In genomic region chr5:140311011-140311467, GRCh38 we compare ENCODE assay signal across 9 cellular contexts. TPM values are rescaled to one million over a fixed set of nuclear protein-coding genes. Genes with fewer than 3 reads are reported as not detected.
DNase-seq lines count a peak whose midpoint lies in the region; ATAC-seq and TF ChIP-seq lines count a peak whose summit lies in the region.
"Had no signal": no experiment of that assay in that cellular context is flagged by ENCODE, and none has a peak within 500 bp of the region (broad histone marks: within the 10 kb centered on the region; RNA-seq: fewer than 3 reads in every experiment).

No MANE protein-coding gene starts in this region.

- H3K4me3 ChIP-seq in adipocyte (ENCODE audit: low read length) (no peak overlapping the region), gastrocnemius medialis (no peak overlapping the region)

- peak; percentile 68 for DNase-seq in H4 (ENCODE audit: low spot score)
- peak; percentile 70 for DNase-seq in adipocyte (ENCODE audit: low read depth)
- DNase-seq in left cardiac atrium, result no peak
- DNase-seq in gastrocnemius medialis, result no peak
- no peak for DNase-seq in activated naive CD4-positive, alpha-beta T cell treated with Interleukin-2 at 50 U/mL for 16 hours
- DNase-seq in NAMALWA (ENCODE audit: low spot score), result no peak
- DNase-seq in DMS53 (lab: John Stamatoyannopoulos, UW), result no peak
- no peak for DNase-seq in stimulated activated CD4-positive, alpha-beta T cell treated with anti-CD3 and anti-CD28 coated beads, Interleukin-4, amount 100 ng/mL, for 1 hour

- H3K9ac ChIP-seq in adipocyte (ENCODE audit: low read length), result no peak overlapping the region

- H3K4me1 ChIP-seq in adipocyte (ENCODE audit: control insufficient read depth, insufficient read depth, low read length) (peaks cover 24% of the 10 kb centered on the region), gastrocnemius medialis (peaks cover 25 to 28% of the 10 kb centered on the region in 2 donors)

- in situ Hi-C loops in gastrocnemius medialis (cut with MboI; ENCODE audit: low sequenced_read_pairs in 4 of 4), result no loop called here

- no peak for TF ChIP-seq CTCF in gastrocnemius medialis (IDR thresholded peaks at IDR 0.05 in 4 of 5, conservative IDR thresholded peaks at IDR 0.05 in 1 of 5)

- H3K36me3 ChIP-seq in adipocyte (ENCODE audit: control insufficient read depth, insufficient read depth, low read length, severe bottlenecking) (no peaks in the 10 kb centered on the region), gastrocnemius medialis (no peaks in the 10 kb centered on the region)

- peak; percentile 35 to 88 for ATAC-seq in left cardiac atrium
- ATAC-seq in gastrocnemius medialis, result peak; percentile 55 to 56
- ATAC-seq: left lobe of liver had no signal

- H3K9me3 ChIP-seq in adipocyte (ENCODE audit: control insufficient read depth, low read length), result no peaks in the 10 kb centered on the region
- no peaks in the 10 kb centered on the region for H3K9me3 ChIP-seq in gastrocnemius medialis

- TF ChIP-seq POLR2A in gastrocnemius medialis (IDR thresholded peaks at IDR 0.05), result no peak

- peak overlapping the region; percentile 64 to 76 (median 72) for H3K27ac ChIP-seq in gastrocnemius medialis

- intact Hi-C loops in left cardiac atrium (cut with DNase I) (no loop called here), gastrocnemius medialis (cut with DNase I; ENCODE audit: low total_unique reads) (no loop called here)

- H3K27me3 ChIP-seq in adipocyte (replicated peaks; ENCODE audit: control insufficient read depth, insufficient read depth, low read length), result no peaks in the 10 kb centered on the region
- H3K27me3 ChIP-seq in gastrocnemius medialis, result no peaks in the 10 kb centered on the region

RNA-seq across cellular contexts. Expression of gene PFDN1, which starts 8.1 kb away (rescaled TPM):
- total RNA-seq in H4 (2014; rRNA removed; shearing (Covaris generic)), result 58.8 and 77.4 TPM in 2 replicates
- total RNA-seq in left cardiac atrium (10 to 100 TPM; 49.1 to 54.7 TPM), gastrocnemius medialis (10 to 100 TPM; 47.9 to 81.0 (median 77.9) TPM)

RNA-seq across cellular contexts. Expression of gene HBEGF, which starts 35.4 kb away (rescaled TPM):
- total RNA-seq in H4 (2014; rRNA removed; shearing (Covaris generic)), result 1.3 and 1.9 TPM in 2 replicates
- 10 to 100 TPM; 12.9 to 18.3 TPM for total RNA-seq in left cardiac atrium
- 10 to 100 TPM in 3 of 4 donors, 1 to 10 TPM in 1; 5.3 to 22.2 (median 17.6) TPM for total RNA-seq in gastrocnemius medialis

RNA-seq across cellular contexts. Expression of gene SLC4A9, which starts 49.0 kb away (rescaled TPM):
- total RNA-seq in H4 (2014; rRNA removed; shearing (Covaris generic)), result not detected in 2 replicates
- total RNA-seq in left cardiac atrium, result under 1 TPM; 0.09 to 0.21 TPM
- not detected for total RNA-seq in gastrocnemius medialis

Comparison
In these comparisons a context has a peak if more than half of its experiments do, and no peak if none do; other contexts are left out.
1. DNase-seq: peak in H4 (single experiment) and adipocyte (single experiment); none in left cardiac atrium (single experiment), gastrocnemius medialis (0 of 2), activated naive CD4-positive, alpha-beta T cell treated with Interleukin-2 at 50 U/mL for 16 hours (single experiment), NAMALWA (single experiment), DMS53 (single experiment) and stimulated activated CD4-positive, alpha-beta T cell treated with anti-CD3 and anti-CD28 coated beads, Interleukin-4, amount 100 ng/mL, for 1 hour (single experiment).